ENCODE assay signal across 40 cellular contexts in the genomic region with DNA sequence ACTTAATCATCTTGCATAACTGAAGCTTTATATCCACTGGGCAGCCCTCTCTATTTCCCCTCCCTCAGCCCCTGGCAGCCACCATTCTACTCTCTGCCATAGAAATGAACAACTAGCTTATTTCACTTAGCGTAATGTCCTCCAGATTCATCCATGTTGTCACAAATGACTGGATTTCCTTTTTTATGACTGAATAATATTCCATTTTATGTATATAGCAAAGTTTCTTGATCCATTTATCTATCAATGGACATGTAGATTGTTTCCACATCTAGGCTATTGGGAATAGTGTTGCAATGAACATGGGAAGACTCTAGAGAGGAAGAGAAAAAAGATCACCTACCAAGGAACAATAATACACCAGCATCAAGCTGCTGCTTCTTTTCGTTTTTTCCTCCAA.
"Had no signal": no experiment of that assay in that cellular context is flagged by ENCODE, and none has a peak within 500 bp of the region (broad histone marks: within the 10 kb centered on the region; RNA-seq: fewer than 3 reads in every experiment).

No MANE protein-coding gene starts in this region.

- H3K27ac Mint-ChIP-seq: activated naive CD4-positive, alpha-beta T cell treated with anti-CD3 and anti-CD28 coated beads for 36 hours; activated naive CD4-positive, alpha-beta T cell treated with anti-CD3 and anti-CD28 coated beads, Interleukin-2, amount 10 ng/mL, durations not matched to agents 7 days and 5 days; activated naive CD4-positive, alpha-beta T cell treated with anti-CD3 and anti-CD28 coated beads, Interleukin-2, amount 50 U/mL, for 24 hours; activated naive CD4-positive, alpha-beta T cell treated with anti-CD3 and anti-CD28 coated beads, Interleukin-2, amount 50 U/mL, for 72 hours; activated naive CD8-positive, alpha-beta T cell; activated naive CD8-positive, alpha-beta T cell treated with anti-CD3 and anti-CD28 coated beads for 36 hours; activated naive CD8-positive, alpha-beta T cell treated with anti-CD3 and anti-CD28 coated beads, Interleukin-2, amount 10 ng/mL, durations not matched to agents 7 days and 5 days; activated naive CD8-positive, alpha-beta T cell treated with anti-CD3 and anti-CD28 coated beads, Interleukin-2, amount 50 U/mL, for 24 hours; activated T-cell treated with anti-CD3 and anti-CD28 coated beads, Interleukin-2, amount 50 U/mL, for 24 hours; activated T-cell treated with anti-CD3 and anti-CD28 coated beads, Interleukin-2, amount 50 U/mL, for 72 hours; activated T-helper 1 cell treated with anti-CD3 and anti-CD28 coated beads, Interleukin-12 subunit alpha, Interleukin-12 subunit beta, Interleukin-2, Interleukin-4 antibody, amounts not matched to agents 30 ng/mL and 10 ng/mL and 1 ng/mL, durations not matched to agents 14 hours and 24 hours and 36 hours; activated T-helper 17 cell treated with anti-CD3 and anti-CD28 coated beads, Interleukin-2, amount 50 U/mL, for 72 hours; activated T-helper 2 cell treated with anti-CD3 and anti-CD28 coated beads, Interferon-gamma antibody, Interleukin-2, Interleukin-4, amounts not matched to agents 10 μg/mL and 5 μg/mL and 100 μg/mL, durations not matched to agents 14 hours and 24 hours and 36 hours; brain had no signal

- H3K27ac ChIP-seq: adrenal gland, ascending aorta, body of pancreas, brain microvascular endothelial cell, breast epithelium, cardiac muscle cell had no signal

- H3K36me3 ChIP-seq: adrenal gland, ascending aorta, brain microvascular endothelial cell, breast epithelium, cardiac muscle cell had no signal

- H3K4me1 ChIP-seq: adrenal gland had no signal

- ATAC-seq: activated naive CD4-positive, alpha-beta T cell treated with anti-CD3 and anti-CD28 coated beads, Interleukin-2, amount 50 U/mL, for 72 hours; activated naive CD8-positive, alpha-beta T cell treated with anti-CD3 and anti-CD28 coated beads, Interleukin-2, amount 50 U/mL, for 24 hours; activated T-cell treated with anti-CD3 and anti-CD28 coated beads, Interleukin-2, amount 50 U/mL, for 4 hours; activated T-cell treated with anti-CD3 and anti-CD28 coated beads, Interleukin-2, amount 50 U/mL, for 72 hours; activated T-helper 17 cell treated with anti-CD3 and anti-CD28 coated beads, Interleukin-2, amount 50 U/mL, for 72 hours; body of pancreas had no signal

- H3K4me3 ChIP-seq: adrenal gland, ascending aorta, body of pancreas, breast epithelium, cardiac muscle cell had no signal

- FAIRE-seq: astrocyte, bronchial epithelial cell had no signal

- H3K27me3 Mint-ChIP-seq: activated naive CD8-positive, alpha-beta T cell treated with anti-CD3 and anti-CD28 coated beads for 36 hours had no signal

- H3K9me3 ChIP-seq: adrenal gland, ascending aorta, body of pancreas, breast epithelium had no signal

- H3K4me1 Mint-ChIP-seq: activated naive CD4-positive, alpha-beta T cell treated with anti-CD3 and anti-CD28 coated beads, Interleukin-2, amount 10 ng/mL, durations not matched to agents 7 days and 5 days; activated naive CD4-positive, alpha-beta T cell treated with anti-CD3 and anti-CD28 coated beads, Interleukin-2, amount 50 U/mL, for 24 hours; activated naive CD8-positive, alpha-beta T cell treated with anti-CD3 and anti-CD28 coated beads for 36 hours; activated naive CD8-positive, alpha-beta T cell treated with anti-CD3 and anti-CD28 coated beads, Interleukin-2, amount 10 ng/mL, durations not matched to agents 7 days and 5 days; activated naive CD8-positive, alpha-beta T cell treated with anti-CD3 and anti-CD28 coated beads, Interleukin-2, amount 50 U/mL, for 24 hours; activated T-helper 17 cell treated with anti-CD3 and anti-CD28 coated beads, Interleukin-2, amount 50 U/mL, for 72 hours; brain; central memory CD8-positive, alpha-beta T cell had no signal

- H3K4me3 Mint-ChIP-seq: activated naive CD4-positive, alpha-beta T cell treated with anti-CD3 and anti-CD28 coated beads for 36 hours; activated naive CD4-positive, alpha-beta T cell treated with anti-CD3 and anti-CD28 coated beads, Interleukin-2, amount 10 ng/mL, durations not matched to agents 7 days and 5 days; activated naive CD4-positive, alpha-beta T cell treated with anti-CD3 and anti-CD28 coated beads, Interleukin-2, amount 50 U/mL, for 24 hours; activated naive CD8-positive, alpha-beta T cell; activated naive CD8-positive, alpha-beta T cell treated with anti-CD3 and anti-CD28 coated beads for 36 hours; activated naive CD8-positive, alpha-beta T cell treated with anti-CD3 and anti-CD28 coated beads, Interleukin-2, amount 10 ng/mL, durations not matched to agents 7 days and 5 days; activated naive CD8-positive, alpha-beta T cell treated with anti-CD3 and anti-CD28 coated beads, Interleukin-2, amount 50 U/mL, for 24 hours; activated T-cell treated with anti-CD3 and anti-CD28 coated beads, Interleukin-2, amount 50 U/mL, for 24 hours; activated T-cell treated with anti-CD3 and anti-CD28 coated beads, Interleukin-2, amount 50 U/mL, for 4 hours; activated T-cell treated with anti-CD3 and anti-CD28 coated beads, Interleukin-2, amount 50 U/mL, for 72 hours; activated T-helper 1 cell treated with anti-CD3 and anti-CD28 coated beads, Interleukin-12 subunit alpha, Interleukin-12 subunit beta, Interleukin-2, Interleukin-4 antibody, amounts not matched to agents 30 ng/mL and 10 ng/mL and 1 ng/mL, durations not matched to agents 14 hours and 24 hours and 36 hours; activated T-helper 17 cell treated with anti-CD3 and anti-CD28 coated beads, Interleukin-2, amount 50 U/mL, for 72 hours; brain; central memory CD8-positive, alpha-beta T cell had no signal

- DNase-seq: activated effector memory CD4-positive, alpha-beta T cell treated with anti-CD3 and anti-CD28 coated beads, Interleukin-2, amount 50 U/mL, for 16 hours; activated effector memory CD4-positive, alpha-beta T cell treated with Interleukin-2 at 50 U/mL for 16 hours; activated gamma-delta T cell; activated gamma-delta T cell treated with Interleukin-2 at 50 U/mL for 16 hours; activated naive CD4-positive, alpha-beta T cell; activated naive CD4-positive, alpha-beta T cell treated with anti-CD3 and anti-CD28 coated beads for 36 hours; activated naive CD4-positive, alpha-beta T cell treated with anti-CD3 and anti-CD28 coated beads, Interleukin-2, amount 10 ng/mL, durations not matched to agents 7 days and 5 days; activated naive CD4-positive, alpha-beta T cell treated with anti-CD3 and anti-CD28 coated beads, Interleukin-2, amount 50 U/mL, for 16 hours; activated naive CD4-positive, alpha-beta T cell treated with Interleukin-2 at 50 U/mL for 16 hours; activated naive CD8-positive, alpha-beta T cell treated with anti-CD3 and anti-CD28 coated beads for 36 hours; activated naive CD8-positive, alpha-beta T cell treated with anti-CD3 and anti-CD28 coated beads, Interleukin-2, amount 10 ng/mL, durations not matched to agents 7 days and 5 days; activated naive CD8-positive, alpha-beta T cell treated with anti-CD3 and anti-CD28 coated beads, Interleukin-2, amount 50 U/mL, for 24 hours; activated T-cell treated with anti-CD3 and anti-CD28 coated beads, Interleukin-2, amount 50 U/mL, for 1 hour; activated T-cell treated with anti-CD3 and anti-CD28 coated beads, Interleukin-2, amount 50 U/mL, for 24 hours; activated T-cell treated with anti-CD3 and anti-CD28 coated beads, Interleukin-2, amount 50 U/mL, for 4 hours; activated T-cell treated with anti-CD3 and anti-CD28 coated beads, Interleukin-2, amount 50 U/mL, for 48 hours; activated T-cell treated with anti-CD3 and anti-CD28 coated beads, Interleukin-2, amount 50 U/mL, for 72 hours; adrenal gland; amniotic stem cell; amygdala; anterior cingulate cortex; aorta; body of pancreas; brain microvascular endothelial cell; caudate nucleus; central memory CD4-positive, alpha-beta T cell; cerebellar nuclear complex had no signal

- H3K27me3 ChIP-seq: adrenal gland, ascending aorta, body of pancreas, brain microvascular endothelial cell, breast epithelium, cardiac muscle cell had no signal

- H3K9me3 Mint-ChIP-seq: activated naive CD4-positive, alpha-beta T cell treated with anti-CD3 and anti-CD28 coated beads, Interleukin-2, amount 50 U/mL, for 24 hours; central memory CD8-positive, alpha-beta T cell had no signal

- H3K36me3 Mint-ChIP-seq: activated naive CD4-positive, alpha-beta T cell treated with anti-CD3 and anti-CD28 coated beads, Interleukin-2, amount 10 ng/mL, durations not matched to agents 7 days and 5 days; activated naive CD4-positive, alpha-beta T cell treated with anti-CD3 and anti-CD28 coated beads, Interleukin-2, amount 50 U/mL, for 24 hours; activated naive CD4-positive, alpha-beta T cell treated with anti-CD3 and anti-CD28 coated beads, Interleukin-2, amount 50 U/mL, for 72 hours; activated naive CD8-positive, alpha-beta T cell; activated naive CD8-positive, alpha-beta T cell treated with anti-CD3 and anti-CD28 coated beads for 36 hours; brain had no signal
